14 cellular contexts compared by ENCODE assay signal in the genomic region with DNA sequence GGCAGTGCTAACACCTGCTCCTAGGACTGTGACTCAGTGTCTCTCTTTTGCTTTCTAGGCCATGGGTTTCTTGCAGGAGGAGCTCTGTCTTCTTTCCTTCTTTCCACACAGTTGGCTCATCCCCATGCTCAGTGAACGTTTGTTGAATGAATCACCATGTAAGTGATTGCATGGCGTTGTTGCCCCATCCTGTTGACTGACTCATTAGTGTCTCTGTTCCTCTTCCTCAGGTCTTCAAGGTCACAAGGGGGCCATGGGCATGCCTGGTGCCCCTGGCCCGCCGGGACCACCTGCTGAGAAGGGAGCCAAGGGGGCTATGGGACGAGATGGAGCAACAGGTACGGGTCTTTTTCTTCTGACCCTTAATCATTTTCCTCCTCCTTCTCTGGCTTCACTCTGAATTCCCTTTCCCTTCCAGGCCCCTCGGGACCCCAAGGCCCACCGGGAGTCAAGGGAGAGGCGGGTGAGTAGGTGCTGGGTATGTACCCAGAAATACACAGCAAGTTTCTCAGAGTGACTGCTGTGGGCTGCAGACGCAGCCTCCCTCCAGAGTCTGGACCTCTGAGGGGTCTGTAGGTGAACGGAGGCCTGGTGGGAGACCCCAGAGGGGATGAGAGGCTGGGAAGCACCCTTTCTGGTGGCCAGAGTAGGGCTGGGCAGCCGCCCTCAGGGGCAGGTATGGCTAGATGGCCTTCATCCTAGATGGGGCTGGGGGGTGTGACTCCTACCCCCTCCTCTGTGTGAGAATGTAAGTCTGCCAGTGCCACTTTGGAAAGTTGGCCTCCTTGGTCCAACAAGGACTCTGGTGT. TPM values are rescaled to one million over a fixed set of nuclear protein-coding genes. Genes with fewer than 3 reads are reported as not detected.
DNase-seq lines count a peak whose midpoint lies in the region; ATAC-seq and TF ChIP-seq lines count a peak whose summit lies in the region.
"Had no signal": no experiment of that assay in that cellular context is flagged by ENCODE, and none has a peak within 500 bp of the region (broad histone marks: within the 10 kb centered on the region; RNA-seq: fewer than 3 reads in every experiment).

No MANE protein-coding gene starts in this region.

- H3K36me3 Mint-ChIP-seq in chondrocyte (ENCODE audit: low read depth), result no peaks in the 10 kb centered on the region

- TF ChIP-seq CTCF in PC-9 (conservative IDR thresholded peaks at IDR 0.05), result no peak
- TF ChIP-seq CTCF in fibroblast of the aortic adventitia (IDR thresholded peaks at IDR 0.05; ENCODE audit: insufficient read depth, low read length), result no peak
- no peak for TF ChIP-seq CTCF in gastrocnemius medialis (IDR thresholded peaks at IDR 0.05 in 4 of 5, conservative IDR thresholded peaks at IDR 0.05 in 1 of 5)
- TF ChIP-seq CTCF in chondrocyte (IDR thresholded peaks at IDR 0.05), result no peak

- H3K9me3 Mint-ChIP-seq in chondrocyte (ENCODE audit: low read depth), result no peaks in the 10 kb centered on the region

- H3K9ac ChIP-seq in GM23248, result peak overlapping the region; percentile 50; the same call in 1 of the 2 replicates

- POLR2A ChIA-PET in PC-9 (lab: Charles Lee; ENCODE audit: unreplicated experiment), result no interaction called here

- ATAC-seq in gastrocnemius medialis (peak; percentile 58 to 71), GM21529 (IDR thresholded peaks at IDR 0.05; ENCODE audit: unreplicated experiment) (no peak), HG02798 (IDR thresholded peaks at IDR 0.05; ENCODE audit: poor library complexity, unreplicated experiment) (no peak), HG03439 (IDR thresholded peaks at IDR 0.05; ENCODE audit: unreplicated experiment) (no peak)
- ATAC-seq: left colon had no signal

- H3K36me3 ChIP-seq in GM23248 (ENCODE audit: low read depth) (no peaks in the 10 kb centered on the region), PC-9 (ENCODE audit: low read depth) (no peaks in the 10 kb centered on the region), gastrocnemius medialis (no peaks in the 10 kb centered on the region)

- H3K4me2 ChIP-seq in GM23248 (ENCODE audit: unreplicated experiment) (peak overlapping the region; percentile 57), PC-9 (peak overlapping the region; percentile 32)

- no peak overlapping the region for H3K27ac Mint-ChIP-seq in chondrocyte (ENCODE audit: unreplicated experiment)

- H3K27me3 Mint-ChIP-seq in chondrocyte (ENCODE audit: low read depth), result peaks cover 14% of the 10 kb centered on the region

- in situ Hi-C loops in GM23248 (cut with MboI) (no loop called here), gastrocnemius medialis (cut with MboI; ENCODE audit: low sequenced_read_pairs in 4 of 4) (no loop called here)

- H3K27me3 ChIP-seq in GM23248 (replicated peaks; ENCODE audit: insufficient read depth) (no peaks in the 10 kb centered on the region; the same call in 1 of the 2 replicates), PC-9 (ENCODE audit: insufficient read depth, low read depth) (no peaks in the 10 kb centered on the region), gastrocnemius medialis (no peaks in the 10 kb centered on the region)

- H3K9me3 ChIP-seq in GM23248 (ENCODE audit: low read depth) (no peaks in the 10 kb centered on the region), PC-9 (ENCODE audit: insufficient read depth, low read depth) (peaks cover 4% of the 10 kb centered on the region; the same call in 1 of the 2 replicates), gastrocnemius medialis (no peaks in the 10 kb centered on the region)

- intact Hi-C loops in PC-9 (cut with micrococcal nuclease; ENCODE audit: unreplicated experiment), result no loop called here
- intact Hi-C loops in gastrocnemius medialis (cut with DNase I; ENCODE audit: low total_unique reads), result no loop called here

- 42 to 47% methylated on average over 12 of the region's 12 CpGs for WGBS in GM23248 (ENCODE audit: low coverage in 1 of 2, low lambda C conversion rate in 2 of 2, missing lambda C conversion rate in 2 of 2), 2 experiments

- no peak for TF ChIP-seq POLR2A in gastrocnemius medialis (IDR thresholded peaks at IDR 0.05)

- DNase-seq in GM23248 (peak; percentile 96), PC-9 (peak in 1 of 2 experiments; percentile 93), fibroblast of the aortic adventitia (ENCODE audit: low read depth) (peak; percentile 49), gastrocnemius medialis (peak in 1 of 2 donors; percentile 54), chondrocyte (ENCODE audit: low spot score) (no peak)
- DNase-seq: activated CD4-positive, alpha-beta T cell treated with anti-CD3 and anti-CD28 coated beads for 4 hours; activated naive CD4-positive, alpha-beta T cell treated with anti-CD3 and anti-CD28 coated beads, Interleukin-2, amount 50 U/mL, for 16 hours; GF-D8; left colon had no signal

- H3K79me2 ChIP-seq in GM23248 (ENCODE audit: insufficient read depth), result no peaks in the 10 kb centered on the region
- H3K79me2 ChIP-seq in PC-9 (ENCODE audit: low read depth), result no peaks in the 10 kb centered on the region

- no TSS peak for BruUV-seq in PC-9 (replicated peaks; lab: Mats Ljungman, UMichigan)

- H3K4me1 Mint-ChIP-seq in chondrocyte (ENCODE audit: low read depth), result no peaks in the 10 kb centered on the region

- CTCF ChIA-PET in PC-9 (lab: Charles Lee), result no interaction called here

- 0 out of 2 replicates have a peak overlapping the region, but pooled peaks have one; percentile 38 for H3K4me3 ChIP-seq in GM23248
- H3K4me3 ChIP-seq in PC-9, result no peak overlapping the region
- no peak overlapping the region for H3K4me3 ChIP-seq in fibroblast of the aortic adventitia (ENCODE audit: low read depth, low read length)
- no peak overlapping the region for H3K4me3 ChIP-seq in gastrocnemius medialis

- H3K4me1 ChIP-seq in GM23248 (ENCODE audit: insufficient read depth), result peaks cover 25% of the 10 kb centered on the region
- H3K4me1 ChIP-seq in PC-9 (replicated peaks; ENCODE audit: insufficient read depth), result peaks cover 56% of the 10 kb centered on the region
- no peaks in the 10 kb centered on the region for H3K4me1 ChIP-seq in gastrocnemius medialis

- H3K9me2 ChIP-seq in GM23248 (ENCODE audit: insufficient read depth), result no peaks in the 10 kb centered on the region
- no peaks in the 10 kb centered on the region for H3K9me2 ChIP-seq in PC-9 (ENCODE audit: insufficient read depth)

- H3K27ac ChIP-seq in GM23248, result peak overlapping the region; percentile 77
- peak overlapping the region; percentile 84 for H3K27ac ChIP-seq in PC-9
- H3K27ac ChIP-seq in gastrocnemius medialis, result peak overlapping the region in 1 of 4 donors; percentile 33

- H3K4me3 Mint-ChIP-seq in chondrocyte (ENCODE audit: unreplicated experiment), result no peak overlapping the region

- peaks cover 14% of the 10 kb centered on the region for H3F3A ChIP-seq in GM23248 (ENCODE audit: insufficient read depth)
- H3F3A ChIP-seq in PC-9 (ENCODE audit: insufficient read depth, low read depth), result peaks cover 8% of the 10 kb centered on the region; the same call in 1 of the 2 replicates

- no peaks in the 10 kb centered on the region for H4K20me1 ChIP-seq in GM23248 (ENCODE audit: insufficient read depth)
- no peaks in the 10 kb centered on the region for H4K20me1 ChIP-seq in PC-9 (ENCODE audit: insufficient read depth)

- H2AFZ ChIP-seq in GM23248 (peak overlapping the region; percentile 45; the same call in 1 of the 2 replicates), PC-9 (no peak overlapping the region)

RNA-seq across cellular contexts. Expression of a gene that starts 32.3 kb away (rescaled TPM):
- not detected in 2 replicates for total RNA-seq in GM23248 (2014; rRNA removed; shearing (Covaris generic))
- polyA plus RNA-seq in GM23248 (2016; fragmentation: Nextera tagmentation; extraction: Ambion mirVana), result not detected in 2 replicates
- not detected in 2 replicates for total RNA-seq in PC-9 (2021)
- not detected in 2 replicates for total RNA-seq in fibroblast of the aortic adventitia (ENCODE audit: low replicate concordance)
- total RNA-seq in gastrocnemius medialis, result 1 to 10 TPM in 3 of 4 donors, under 1 TPM in 1; 0.66 to 5.9 (median 2.6) TPM
- total RNA-seq in chondrocyte, result not detected in 3 replicates
- total RNA-seq: pulmonary artery endothelial cell, SK-MEL-5 had no signal

Comparison
In these comparisons a context has a peak if more than half of its experiments do, and no peak if none do; other contexts are left out.
1. ATAC-seq: peak in gastrocnemius medialis (2 of 2); none in GM21529 (single experiment), HG02798 (single experiment) and HG03439 (single experiment).